ENCODE assay signal across 22 cellular contexts in genomic region chr7:97130417-97131139, GRCh38. TPM values are rescaled to one million over a fixed set of nuclear protein-coding genes. Genes with fewer than 3 reads are reported as not detected.
DNase-seq lines count a peak whose midpoint lies in the region; ATAC-seq, FAIRE-seq and TF ChIP-seq lines count a peak whose summit lies in the region.
"Had no signal": no experiment of that assay in that cellular context is flagged by ENCODE, and none has a peak within 500 bp of the region (broad histone marks: within the 10 kb centered on the region; RNA-seq: fewer than 3 reads in every experiment).

No MANE protein-coding gene starts in this region.

- peaks cover 7% of the 10 kb centered on the region for H3K79me1 ChIP-seq in H9 (ENCODE audit: insufficient read depth, low read depth, low read length, poor library complexity, severe bottlenecking)
- H3K79me1 ChIP-seq in H1 (ENCODE audit: low read depth, low read length) = peaks cover 4% of the 10 kb centered on the region

- H4K8ac ChIP-seq in H9 (replicated peaks; ENCODE audit: insufficient read length, low read depth, low read length) (no peak overlapping the region), H1 (ENCODE audit: extremely low read depth, insufficient read depth, low read length) (peak overlapping the region; percentile 23; the same call in 1 of the 2 replicates)

- H4K5ac ChIP-seq in H9 (ENCODE audit: insufficient read length, low read depth, low read length) (no peak overlapping the region), H1 (ENCODE audit: insufficient read length, low read depth, low read length) (no peak overlapping the region)

- intact Hi-C loops in PC-9 (cut with micrococcal nuclease; ENCODE audit: unreplicated experiment) = no loop called here

- H3K18ac ChIP-seq in H9 (ENCODE audit: insufficient read length, low read depth, low read length) = no peak overlapping the region
- H3K18ac ChIP-seq in H1 (ENCODE audit: extremely low read depth, low read length) = no peak overlapping the region

- dilution Hi-C loops in keratinocyte (cut with MboI; ENCODE audit: extremely low pct_ligation_motif_present, low sequenced_read_pairs) = no loop called here

- H2AFZ ChIP-seq in H9 (ENCODE audit: low read length) (no peak overlapping the region), H1 (ENCODE audit: low read length) (no peak overlapping the region), keratinocyte (ENCODE audit: control insufficient read depth, low read length) (peak overlapping the region; percentile 76), PC-9 (no peak overlapping the region)

- H4K91ac ChIP-seq in H9 (ENCODE audit: insufficient read length, low read depth, low read length) (no peak overlapping the region), H1 (replicated peaks; ENCODE audit: insufficient read length, low read length) (no peak overlapping the region)

- ATAC-seq in HG02678 (IDR thresholded peaks at IDR 0.05; ENCODE audit: unreplicated experiment) = no peak
- ATAC-seq: activated T-cell treated with anti-CD3 and anti-CD28 coated beads, Interleukin-2, amount 50 U/mL, for 72 hours; T-cell had no signal

- H2BK20ac ChIP-seq in H9 (ENCODE audit: low read depth, low read length, poor library complexity, severe bottlenecking) = no peak overlapping the region
- no peak overlapping the region for H2BK20ac ChIP-seq in H1 (ENCODE audit: low read length)

- H3K4me1 Mint-ChIP-seq in H9 = peaks cover 19 to 30% of the 10 kb centered on the region in 2 experiments

- H3K56ac ChIP-seq in H9 (ENCODE audit: insufficient read length, low read depth, low read length) = no peak overlapping the region
- no peak overlapping the region for H3K56ac ChIP-seq in H1 (replicated peaks; ENCODE audit: insufficient read length, low read depth, low read length)

- no CpG with 5 or more reads among the region's 6 CpGs for WGBS in H9 (ENCODE audit: extremely low coverage, insufficient read length, low lambda C conversion rate)
- WGBS in H1 (ENCODE audit: extremely low coverage in 1 of 2, insufficient coverage in 1 of 2, insufficient read length in 1 of 2, insufficient replicate concordance in 2 of 2, low coverage in 1 of 2, low lambda C conversion rate in 2 of 2, missing lambda C conversion rate in 1 of 2), 2 experiments = 80% methylated on average over 6 of the region's 6 CpGs; no CpG with 5 or more reads in 1 of the 2 experiments

- H3K9me3 ChIP-seq in H9 (ENCODE audit: control insufficient read depth, low read depth, low read length) (no peaks in the 10 kb centered on the region), H1 (ENCODE audit: insufficient read depth in 2 of 2, low read depth in 1 of 2, low read length in 1 of 2) (no peaks in the 10 kb centered on the region), keratinocyte (ENCODE audit: control insufficient read depth, low read depth, low read length) (no peaks in the 10 kb centered on the region), PC-9 (ENCODE audit: insufficient read depth, low read depth) (no peaks in the 10 kb centered on the region)
- H3K9me3 ChIP-seq: esophagus muscularis mucosa, left ventricle myocardium inferior, sigmoid colon had no signal

- no peak overlapping the region for H2AK5ac ChIP-seq in H9 (ENCODE audit: insufficient read length, low read length)
- H2AK5ac ChIP-seq in H1 (ENCODE audit: low read depth, low read length) = no peak overlapping the region

- CTCF ChIA-PET in RWPE1 (lab: Yijun Ruan, JAX) (interaction anchor here (0.6 kb wide), 1 partner anchor 43 kb away, joined by 5 read pairs; no protein-coding TSS in a partner anchor), H1 (lab: Charles Lee; ENCODE audit: partially characterized antibody) (interaction anchor here (1.7 to 1.8 kb wide), 2 partner anchors 26 to 49 kb away, joined by 4 to 5 read pairs; no protein-coding TSS in a partner anchor), PC-9 (lab: Charles Lee) (no interaction called here)

- no peaks in the 10 kb centered on the region for H4K20me1 ChIP-seq in H9 (ENCODE audit: control insufficient read depth, insufficient read depth, insufficient read length)
- H4K20me1 ChIP-seq in H1 (replicated peaks in 1 of 2; ENCODE audit: control insufficient read depth in 1 of 2, insufficient read depth in 2 of 2, low read length in 2 of 2) = peaks cover 0 to 3% of the 10 kb centered on the region in 2 experiments
- no peaks in the 10 kb centered on the region for H4K20me1 ChIP-seq in keratinocyte (ENCODE audit: control insufficient read depth, extremely low read depth, insufficient read depth, low read length)
- no peaks in the 10 kb centered on the region for H4K20me1 ChIP-seq in PC-9 (ENCODE audit: insufficient read depth)

- BruUV-seq in PC-9 (replicated peaks; lab: Mats Ljungman, UMichigan) = no TSS peak

- H3K9me1 ChIP-seq in keratinocyte (ENCODE audit: control insufficient read depth, extremely low read depth, insufficient read depth, low read length) = no peaks in the 10 kb centered on the region

- no peak overlapping the region for H2BK12ac ChIP-seq in H9 (ENCODE audit: insufficient read length, low read depth, low read length)
- no peak overlapping the region for H2BK12ac ChIP-seq in H1 (ENCODE audit: low read depth, low read length)

- H3K4me1 ChIP-seq in H9 (ENCODE audit: insufficient read depth, low read length) (no peaks in the 10 kb centered on the region), H1 (replicated peaks in 1 of 4; ENCODE audit: control insufficient read depth in 3 of 4, insufficient read depth in 4 of 4, low read length in 3 of 4) (peaks cover 0 to 13% (median 4%) of the 10 kb centered on the region in 4 experiments; a peak in 3 of 7 replicates), keratinocyte (ENCODE audit: control insufficient read depth, extremely low read depth, insufficient read depth, low read length) (peaks cover 9% of the 10 kb centered on the region), PC-9 (replicated peaks; ENCODE audit: insufficient read depth) (no peaks in the 10 kb centered on the region)
- H3K4me1 ChIP-seq: left ventricle myocardium inferior, sigmoid colon had no signal

- no peaks in the 10 kb centered on the region for H3K27me3 Mint-ChIP-seq in H9 (ENCODE audit: low read depth)
- H3K27me3 Mint-ChIP-seq: activated naive CD4-positive, alpha-beta T cell treated with anti-CD3 and anti-CD28 coated beads, Interleukin-2, amount 10 ng/mL, durations not matched to agents 7 days and 5 days; T-cell had no signal

- H2BK5ac ChIP-seq in H9 (ENCODE audit: insufficient read length, low read length) = no peak overlapping the region
- H2BK5ac ChIP-seq in H1 (ENCODE audit: low read depth, low read length) = no peak overlapping the region

- no peak overlapping the region for H3K9ac ChIP-seq in H9 (ENCODE audit: extremely low read depth, insufficient read length, low read length)
- H3K9ac ChIP-seq in H1 (replicated peaks in 1 of 4; ENCODE audit: extremely low read depth in 1 of 4, low read depth in 3 of 4, low read length in 3 of 4) = no peak overlapping the region
- peak overlapping the region; percentile 25 for H3K9ac ChIP-seq in keratinocyte (ENCODE audit: control insufficient read depth, extremely low read depth, insufficient read depth, low read length)

- no peak for TF ChIP-seq POLR2A in H1 (IDR thresholded peaks at IDR 0.05; ENCODE audit: control extremely low read depth in 1 of 2, low read depth in 2 of 2, low read length in 2 of 2)

- H3K23ac ChIP-seq in H9 (ENCODE audit: insufficient read length, low read depth, low read length) (no peak overlapping the region), H1 (ENCODE audit: insufficient read length) (no peak overlapping the region)

- peaks cover 5 to 10% (median 6%) of the 10 kb centered on the region in 3 experiments for H3K36me3 Mint-ChIP-seq in H9 (ENCODE audit: insufficient read depth in 1 of 3, low read depth in 3 of 3)

- no peak for TF ChIP-seq EP300 in H1 (IDR thresholded peaks at IDR 0.05; ENCODE audit: borderline replicate concordance in 1 of 2, low read depth in 2 of 2, low read length in 2 of 2)

- H3K27me3 ChIP-seq in H9 (ENCODE audit: insufficient read depth, low read length) (no peaks in the 10 kb centered on the region), H1 (replicated peaks in 1 of 4; ENCODE audit: control insufficient read depth in 3 of 4, extremely low read depth in 1 of 4, insufficient read depth in 3 of 4, low read length in 3 of 4) (no peaks in the 10 kb centered on the region), keratinocyte (ENCODE audit: control insufficient read depth, extremely low read depth, insufficient read depth, low read length) (no peaks in the 10 kb centered on the region), PC-9 (ENCODE audit: insufficient read depth, low read depth) (no peaks in the 10 kb centered on the region)
- H3K27me3 ChIP-seq: esophagus muscularis mucosa, sigmoid colon had no signal

- H3K14ac ChIP-seq in H9 (ENCODE audit: insufficient read depth, low read length) (no peak overlapping the region), H1 (ENCODE audit: insufficient read length) (no peak overlapping the region)

- no peak overlapping the region for H3K4me3 Mint-ChIP-seq in H9
- H3K4me3 Mint-ChIP-seq: activated naive CD4-positive, alpha-beta T cell treated with anti-CD3 and anti-CD28 coated beads, Interleukin-2, amount 10 ng/mL, durations not matched to agents 7 days and 5 days; activated T-cell treated with anti-CD3 and anti-CD28 coated beads, Interleukin-2, amount 50 U/mL, for 72 hours; neural crest cell; T-cell had no signal

- no peaks in the 10 kb centered on the region for H3K9me2 ChIP-seq in PC-9 (ENCODE audit: insufficient read depth)

- DNase-seq in H9 = peak; percentile 50
- peak; percentile 46 for DNase-seq in RWPE1 (ENCODE audit: low spot score)
- DNase-seq in H1 (ENCODE audit: low read depth in 1 of 2, low spot score in 2 of 2) = no peak
- DNase-seq in keratinocyte (ENCODE audit: low read depth, low spot score) = no peak
- no peak for DNase-seq in NCI-H1048 (lab: John Stamatoyannopoulos, UW)
- DNase-seq in PC-9 = no peak
- DNase-seq: activated CD4-positive, alpha-beta T cell treated with anti-CD3 and anti-CD28 coated beads for 4 hours; activated naive CD4-positive, alpha-beta T cell treated with anti-CD3 and anti-CD28 coated beads, Interleukin-2, amount 10 ng/mL, durations not matched to agents 7 days and 5 days; activated T-cell treated with anti-CD3 and anti-CD28 coated beads, Interleukin-2, amount 50 U/mL, for 72 hours; anterior cingulate cortex; central memory CD4-positive, alpha-beta T cell; left ventricle myocardium inferior; NCI-H146; posterior cingulate gyrus; Right ventricle myocardium superior; sigmoid colon; T-cell had no signal

- POLR2A ChIA-PET in RWPE1 (lab: Yijun Ruan, JAX; ENCODE audit: low non-redundant PET) = no interaction called here
- POLR2A ChIA-PET in H1 (lab: Charles Lee; ENCODE audit: partially characterized antibody) = interaction anchor here (0.7 to 1.7 kb wide), 2 partner anchors 13 to 172 kb away, joined by 3 to 8 read pairs; partner anchors contain the start of gene SDHAF3
- POLR2A ChIA-PET in PC-9 (lab: Charles Lee; ENCODE audit: unreplicated experiment) = no interaction called here

- H3K27ac Mint-ChIP-seq in H9 = peak overlapping the region in 1 of 3 experiments; percentile 89; a peak in 3 of 7 replicates
- H3K27ac Mint-ChIP-seq: activated naive CD4-positive, alpha-beta T cell treated with anti-CD3 and anti-CD28 coated beads, Interleukin-2, amount 10 ng/mL, durations not matched to agents 7 days and 5 days; activated T-cell treated with anti-CD3 and anti-CD28 coated beads, Interleukin-2, amount 50 U/mL, for 72 hours; T-cell had no signal

- TF ChIP-seq CTCF in H9 (conservative IDR thresholded peaks at IDR 0.05) (no peak), RWPE1 (conservative IDR thresholded peaks at IDR 0.05; ENCODE audit: low read depth) (no peak), H1 (IDR thresholded peaks at IDR 0.05; ENCODE audit: control extremely low read depth in 1 of 3, insufficient read depth in 1 of 3, low read depth in 1 of 3, low read length in 3 of 3) (no peak), keratinocyte (optimal IDR thresholded peaks at IDR 0.05 in 1 of 3, IDR thresholded peaks at IDR 0.05 in 1 of 3, conservative IDR thresholded peaks at IDR 0.05 in 1 of 3; ENCODE audit: extremely low read depth in 1 of 3, insufficient read depth in 2 of 3, low read length in 3 of 3) (no peak), PC-9 (conservative IDR thresholded peaks at IDR 0.05) (no peak)

- H3K4me2 ChIP-seq in H9 (ENCODE audit: insufficient read depth, insufficient read length, low read length) (no peak overlapping the region), H1 (ENCODE audit: insufficient read depth in 1 of 2, low read depth in 2 of 2, low read length in 2 of 2) (no peak overlapping the region), keratinocyte (ENCODE audit: control insufficient read depth, extremely low read depth, insufficient read depth, low read depth, low read length) (peak overlapping the region; percentile 73), PC-9 (no peak overlapping the region)

- peaks cover 2 to 4% of the 10 kb centered on the region in 2 experiments; a peak in 3 of 5 replicates for H3K9me3 Mint-ChIP-seq in H9
- H3K9me3 Mint-ChIP-seq: activated T-cell treated with anti-CD3 and anti-CD28 coated beads, Interleukin-2, amount 50 U/mL, for 72 hours had no signal

- H3T11ph ChIP-seq in H9 (ENCODE audit: low read length) = no peak overlapping the region

- no peaks in the 10 kb centered on the region for H3K23me2 ChIP-seq in H9 (ENCODE audit: insufficient read length, low read depth, low read length, poor library complexity, severe bottlenecking)
- no peaks in the 10 kb centered on the region for H3K23me2 ChIP-seq in H1 (ENCODE audit: low read depth, low read length)

- no peak overlapping the region for H3K4ac ChIP-seq in H9 (ENCODE audit: low read depth, low read length)
- no peak overlapping the region for H3K4ac ChIP-seq in H1 (replicated peaks; ENCODE audit: insufficient read length, low read depth, low read length)

- no peaks in the 10 kb centered on the region for H3F3A ChIP-seq in PC-9 (ENCODE audit: insufficient read depth, low read depth)

- H3K79me2 ChIP-seq in H9 (ENCODE audit: insufficient read depth, low read length) = peaks cover 11% of the 10 kb centered on the region; the same call in 1 of the 2 replicates
- H3K79me2 ChIP-seq in H1 (ENCODE audit: control insufficient read depth in 1 of 2, insufficient read depth in 2 of 2, low read length in 2 of 2) = peaks cover 0 to 92% of the 10 kb centered on the region in 2 experiments; a peak in 3 of 4 replicates
- peaks cover 20% of the 10 kb centered on the region for H3K79me2 ChIP-seq in keratinocyte (ENCODE audit: control insufficient read depth, insufficient read depth, low read length)
- no peaks in the 10 kb centered on the region for H3K79me2 ChIP-seq in PC-9 (ENCODE audit: low read depth)

- no peak for TF ChIP-seq RAD21 in H1 (IDR thresholded peaks at IDR 0.05 in 1 of 2, conservative IDR thresholded peaks at IDR 0.05 in 1 of 2; ENCODE audit: low read depth in 2 of 2, low read length in 2 of 2)

- H3K27ac ChIP-seq in H9 (ENCODE audit: insufficient read length, low read depth, low read length) = no peak overlapping the region
- peak overlapping the region; percentile 75 for H3K27ac ChIP-seq in RWPE1
- no peak overlapping the region for H3K27ac ChIP-seq in H1 (ENCODE audit: low read depth, low read length)
- peak overlapping the region; percentile 66 for H3K27ac ChIP-seq in keratinocyte (ENCODE audit: control insufficient read depth, insufficient read depth, low read length)
- H3K27ac ChIP-seq in PC-9 = no peak overlapping the region
- H3K27ac ChIP-seq: C4-2B, esophagus muscularis mucosa, left ventricle myocardium inferior, sigmoid colon had no signal

- H3K36me3 ChIP-seq in H1 (ENCODE audit: control insufficient read depth in 2 of 4, insufficient read depth in 4 of 4, low read length in 3 of 4) (no peaks in the 10 kb centered on the region), keratinocyte (ENCODE audit: control insufficient read depth in 2 of 2, extremely low read depth in 1 of 2, insufficient read depth in 2 of 2, low read length in 2 of 2) (no peaks in the 10 kb centered on the region), PC-9 (ENCODE audit: low read depth) (no peaks in the 10 kb centered on the region)
- H3K36me3 ChIP-seq: esophagus muscularis mucosa, left ventricle myocardium inferior, sigmoid colon had no signal

- H3K4me3 ChIP-seq in H1 (ENCODE audit: extremely low read depth in 1 of 4, insufficient read depth in 2 of 4, low read depth in 3 of 4, low read length in 4 of 4) (no peak overlapping the region), keratinocyte (ENCODE audit: control insufficient read depth in 2 of 3, extremely low read depth in 1 of 3, insufficient read depth in 2 of 3, low read depth in 1 of 3, low read length in 3 of 3) (peak overlapping the region in 2 of 3 experiments; percentile 23 to 50), PC-9 (no peak overlapping the region)
- H3K4me3 ChIP-seq: esophagus muscularis mucosa, left ventricle myocardium inferior, sigmoid colon had no signal

- FAIRE-seq in H1 (lab: Jason Lieb, UNC) (peak; percentile 57), keratinocyte (lab: Jason Lieb, UNC) (peak; percentile 71)
- FAIRE-seq: H54 had no signal

- H2BK15ac ChIP-seq in H9 (ENCODE audit: low read depth, low read length) (no peak overlapping the region), H1 (ENCODE audit: low read length) (no peak overlapping the region)

- H2BK120ac ChIP-seq in H9 (ENCODE audit: low read depth, low read length, poor library complexity, severe bottlenecking) = no peak overlapping the region
- H2BK120ac ChIP-seq in H1 (replicated peaks; ENCODE audit: low read depth, low read length) = no peak overlapping the region

RNA-seq across cellular contexts. Expression of gene SDHAF3, which starts 13.1 kb away (rescaled TPM):
- total RNA-seq in H9 (2021) (14.1 and 18.7 TPM in 2 replicates), PC-9 (2021) (23.7 and 27.4 TPM in 2 replicates)
- total RNA-seq in H1 (2021; fragmentation: NEBNext Ultra II Directional; extraction: Animal tissue kit (Norgen Biotek cat#: 25700)) = 31.3 and 38.0 TPM in 2 replicates
- polyA plus RNA-seq in H1 (2011; rRNA removed) (9.3 and 12.0 TPM in 2 replicates), keratinocyte (16.9 to 32.8 TPM (median 18.4 TPM) in 3 replicates)
- polyA plus RNA-seq in H1 (2011; cell fraction: cytosol; rRNA removed) = 23.3 TPM
- 7.9 TPM for polyA plus RNA-seq in H1 (2011; cell fraction: nucleus; rRNA removed)
- 17.5 to 63.2 TPM (median 38.0 TPM) in 4 replicates for polyA plus RNA-seq in H1 (2012, experiment 1 of 2)
- polyA plus RNA-seq in H1 (2012, experiment 2 of 2) = 8.7 TPM
- polyA plus RNA-seq in H1 (2013, experiment 1 of 2) = 16.7 TPM
- polyA plus RNA-seq in H1 (2013, experiment 2 of 2) = 16.6 TPM
- 6.6 and 6.8 TPM in 2 replicates for polyA minus RNA-seq in H1 (2011; rRNA and poly(A)+ RNA removed)
- 30.9 TPM for polyA minus RNA-seq in H1 (2011; cell fraction: cytosol; rRNA and poly(A)+ RNA removed)
- 19.6 TPM for polyA minus RNA-seq in H1 (2011; cell fraction: nucleus; rRNA and poly(A)+ RNA removed)
- 7.0 TPM for polyA plus RNA-seq in keratinocyte (2011; ENCODE audit: low read depth)
- polyA plus RNA-seq in keratinocyte (2011; cell fraction: cytosol; rRNA removed) = 19.5 and 34.2 TPM in 2 replicates
- polyA plus RNA-seq in keratinocyte (2011; cell fraction: nucleus; rRNA removed) = 7.0 and 9.2 TPM in 2 replicates
- 10.5 and 36.8 TPM in 2 replicates for polyA plus RNA-seq in keratinocyte (2012; ENCODE audit: low replicate concordance)
- 1.3 to 10.7 TPM (median 2.5 TPM) in 3 replicates for polyA minus RNA-seq in keratinocyte
- 40.1 TPM for polyA minus RNA-seq in keratinocyte (2011; cell fraction: cytosol; rRNA and poly(A)+ RNA removed)
- polyA minus RNA-seq in keratinocyte (2011; cell fraction: nucleus; rRNA and poly(A)+ RNA removed) = 3.1 and 3.3 TPM in 2 replicates

Comparison
In these comparisons a context has a peak if more than half of its experiments do, and no peak if none do; other contexts are left out.
1. DNase-seq: peak in H9 (single experiment) and RWPE1 (single experiment); none in H1 (0 of 2), keratinocyte (single experiment), NCI-H1048 (single experiment) and PC-9 (0 of 2).
2. H3K27ac ChIP-seq: peak in RWPE1 (single experiment) and keratinocyte (single experiment); none in H9 (single experiment), H1 (single experiment) and PC-9 (single experiment).
3. H3K4me3 ChIP-seq: peak in keratinocyte (2 of 3); none in H1 (0 of 4) and PC-9 (single experiment).